ENCODE assay signal across 12 cellular contexts in the genomic region with DNA sequence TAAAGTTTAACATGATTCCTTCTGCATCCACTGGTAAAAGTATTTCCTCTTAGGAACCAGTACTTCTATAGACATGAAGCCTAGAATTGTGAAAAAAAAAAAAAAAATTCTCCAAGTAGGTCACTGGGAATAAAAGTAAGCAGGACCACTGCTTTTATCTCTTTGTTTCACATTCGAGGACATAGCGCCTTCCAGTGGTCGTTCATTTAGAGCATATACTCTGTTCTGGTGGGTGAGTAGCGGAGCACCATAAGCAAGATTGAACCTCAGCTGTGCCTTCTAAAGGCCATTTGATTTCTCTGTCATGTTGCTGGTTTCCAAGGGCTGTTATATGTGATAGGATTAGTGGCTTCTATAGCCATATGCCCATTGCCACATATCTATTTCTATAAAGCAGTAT.
DNase-seq lines count a peak whose midpoint lies in the region; ATAC-seq and TF ChIP-seq lines count a peak whose summit lies in the region.
"Had no signal": no experiment of that assay in that cellular context is flagged by ENCODE, and none has a peak within 500 bp of the region (broad histone marks: within the 10 kb centered on the region; RNA-seq: fewer than 3 reads in every experiment).

No MANE protein-coding gene starts in this region.

- H3K36me3 ChIP-seq in cardiac muscle cell, result no peaks in the 10 kb centered on the region
- no peaks in the 10 kb centered on the region for H3K36me3 ChIP-seq in heart left ventricle
- no peaks in the 10 kb centered on the region for H3K36me3 ChIP-seq in smooth muscle cell (ENCODE audit: low read depth)

- H3K9me3 ChIP-seq in cardiac muscle cell (ENCODE audit: low read depth) (no peaks in the 10 kb centered on the region), heart left ventricle (no peaks in the 10 kb centered on the region), smooth muscle cell (replicated peaks; ENCODE audit: low read depth) (no peaks in the 10 kb centered on the region)

- no peaks in the 10 kb centered on the region for H3K27me3 Mint-ChIP-seq in natural killer cell (ENCODE audit: low read depth in 2 of 2)
- H3K27me3 Mint-ChIP-seq: B cell had no signal

- no peaks in the 10 kb centered on the region for H3K4me1 Mint-ChIP-seq in natural killer cell
- H3K4me1 Mint-ChIP-seq: B cell had no signal

- WGBS in heart left ventricle, 4 donors, result 42 to 49% (median 45%) methylated on average over 4 of the region's 4 CpGs
- WGBS in smooth muscle cell (ENCODE audit: low lambda C conversion rate), result 54% methylated on average over 4 of the region's 4 CpGs

- intact Hi-C loops in heart left ventricle (cut with DNase I) (no loop called here), natural killer cell (cut with micrococcal nuclease) (no loop called here)

- no peaks in the 10 kb centered on the region for H3K36me3 Mint-ChIP-seq in natural killer cell

- peaks cover 6 to 12% of the 10 kb centered on the region in 2 donors for H3K9me3 Mint-ChIP-seq in natural killer cell

- no peak overlapping the region for H3K27ac Mint-ChIP-seq in natural killer cell
- H3K27ac Mint-ChIP-seq: B cell had no signal

- no peak overlapping the region for H2AFZ ChIP-seq in smooth muscle cell (ENCODE audit: low read depth)

- H3K4me1 ChIP-seq in cardiac muscle cell (ENCODE audit: low read depth) (no peaks in the 10 kb centered on the region), heart left ventricle (no peaks in the 10 kb centered on the region), smooth muscle cell (ENCODE audit: low read depth) (no peaks in the 10 kb centered on the region)

- ATAC-seq in heart left ventricle (no peak), natural killer cell (no peak)
- ATAC-seq: left lobe of liver had no signal

- H3K4me2 ChIP-seq in smooth muscle cell, result no peak overlapping the region

- TF ChIP-seq CTCF in cardiac muscle cell (IDR thresholded peaks at IDR 0.05; ENCODE audit: low read depth, low read length) (no peak), heart left ventricle (IDR thresholded peaks at IDR 0.05) (no peak), fibroblast of the aortic adventitia (IDR thresholded peaks at IDR 0.05; ENCODE audit: insufficient read depth, low read length) (no peak), smooth muscle cell (IDR thresholded peaks at IDR 0.05; ENCODE audit: borderline replicate concordance, insufficient read depth, poor library complexity, severe bottlenecking) (peak; percentile 29), natural killer cell (IDR thresholded peaks at IDR 0.05) (no peak)

- no peaks in the 10 kb centered on the region for H3K79me2 ChIP-seq in smooth muscle cell (ENCODE audit: low read depth)

- H3K27ac ChIP-seq in cardiac muscle cell (no peak overlapping the region), heart left ventricle (no peak overlapping the region), smooth muscle cell (ENCODE audit: low read depth) (no peak overlapping the region)

- no peaks in the 10 kb centered on the region for H3K27me3 ChIP-seq in cardiac muscle cell
- no peaks in the 10 kb centered on the region for H3K27me3 ChIP-seq in heart left ventricle
- no peaks in the 10 kb centered on the region for H3K27me3 ChIP-seq in smooth muscle cell (ENCODE audit: low read depth)

- no peak for TF ChIP-seq POLR2A in heart left ventricle (IDR thresholded peaks at IDR 0.05)

- H3K4me3 Mint-ChIP-seq in natural killer cell, result no peak overlapping the region
- H3K4me3 Mint-ChIP-seq: B cell had no signal

- H3K9ac ChIP-seq in smooth muscle cell (ENCODE audit: low read depth), result no peak overlapping the region

- H3F3A ChIP-seq in smooth muscle cell (ENCODE audit: low read depth), result no peaks in the 10 kb centered on the region

- H3K4me3 ChIP-seq in cardiac muscle cell (no peak overlapping the region), heart left ventricle (no peak overlapping the region), fibroblast of the aortic adventitia (ENCODE audit: low read depth, low read length) (no peak overlapping the region), smooth muscle cell (no peak overlapping the region)

- H4K20me1 ChIP-seq in smooth muscle cell (ENCODE audit: low read depth), result no peaks in the 10 kb centered on the region

- DNase-seq in cardiac muscle cell (ENCODE audit: low read depth in 1 of 2, low spot score in 1 of 2) (peak; percentile 12 to 71), heart left ventricle (no peak), NCI-H69 (lab: John Stamatoyannopoulos, UW) (peak; percentile 5), fibroblast of the aortic adventitia (ENCODE audit: low read depth) (peak; percentile 15), smooth muscle cell (lab: John Stamatoyannopoulos, UW; ENCODE audit: unreplicated experiment) (no peak), NOMO-1 treated with DMSO at 0.1 percent for 48 hours (lab: John Stamatoyannopoulos, UW; ENCODE audit: unreplicated experiment) (no peak), AML-193 (lab: John Stamatoyannopoulos, UW) (no peak), natural killer cell (no peak)
- DNase-seq: activated CD8-positive, alpha-beta memory T cell treated with anti-CD3 and anti-CD28 coated beads for 24 hours; SW 1271 had no signal

Comparison
In these comparisons a context has a peak if more than half of its experiments do, and no peak if none do; other contexts are left out.
1. DNase-seq: peak in cardiac muscle cell (2 of 2), NCI-H69 (single experiment) and fibroblast of the aortic adventitia (single experiment); none in heart left ventricle (0 of 5), smooth muscle cell (single experiment), NOMO-1 treated with DMSO at 0.1 percent for 48 hours (single experiment), AML-193 (0 of 2) and natural killer cell (single experiment).